Comparison of ENCODE assay signal across 15 cellular contexts in genomic region chr7:80923211-80923612, GRCh38.
DNase-seq lines count a peak whose midpoint lies in the region; ATAC-seq and TF ChIP-seq lines count a peak whose summit lies in the region.
"Had no signal": no experiment of that assay in that cellular context is flagged by ENCODE, and none has a peak within 500 bp of the region (broad histone marks: within the 10 kb centered on the region; RNA-seq: fewer than 3 reads in every experiment).

No MANE protein-coding gene starts in this region.

- no peak overlapping the region for H3K4me3 Mint-ChIP-seq in activated T-cell treated with anti-CD3 and anti-CD28 coated beads, Interleukin-2, amount 50 U/mL, for 24 hours
- H3K4me3 Mint-ChIP-seq: activated CD4-positive, alpha-beta T cell treated with anti-CD3 and anti-CD28 coated beads, Interleukin-2, amount 10 ng/mL, durations not matched to agents 24 days and 14 days; activated T-cell treated with anti-CD3 and anti-CD28 coated beads, Interleukin-2, amount 50 U/mL, for 72 hours; dendritic cell treated with granulocyte-macrophage colony-stimulating factor and Interleukin-4, amounts not matched to agents 40 ng/mL and 50 ng/mL, for 4 days; T-helper 1 cell treated with Interleukin-12 subunit alpha and Interleukin-12 subunit beta and Interleukin-4 antibody, amounts not matched to agents 30 μg/mL and 1 μg/mL, for 36 hours had no signal

- H3K36me3 Mint-ChIP-seq in activated T-cell treated with anti-CD3 and anti-CD28 coated beads, Interleukin-2, amount 50 U/mL, for 24 hours (ENCODE audit: low read depth) = no peaks in the 10 kb centered on the region

- TF ChIP-seq CTCF in WERI-Rb-1 (IDR thresholded peaks at IDR 0.05; ENCODE audit: low read depth, low read length) = no peak

- ATAC-seq in HG02852 (IDR thresholded peaks at IDR 0.05; ENCODE audit: unreplicated experiment) (no peak), HG02678 (IDR thresholded peaks at IDR 0.05; ENCODE audit: unreplicated experiment) (no peak)
- ATAC-seq: activated T-cell treated with anti-CD3 and anti-CD28 coated beads, Interleukin-2, amount 50 U/mL, for 72 hours had no signal

- DNase-seq in NCI-H2171 (lab: John Stamatoyannopoulos, UW) = peak; percentile 41
- DNase-seq in SHP77 (lab: John Stamatoyannopoulos, UW) = peak; percentile 26 to 34
- no peak for DNase-seq in activated T-cell treated with anti-CD3 and anti-CD28 coated beads, Interleukin-2, amount 50 U/mL, for 24 hours
- DNase-seq in WERI-Rb-1 = no peak
- DNase-seq: activated CD4-positive, alpha-beta T cell treated with anti-CD3 and anti-CD28 coated beads, Interleukin-2, amount 10 ng/mL, durations not matched to agents 24 days and 14 days; activated T-cell treated with anti-CD3 and anti-CD28 coated beads, Interleukin-2, amount 50 U/mL, for 72 hours; amniotic stem cell; Caco-2; MV-4-11 had no signal

- H3K27me3 Mint-ChIP-seq in activated T-cell treated with anti-CD3 and anti-CD28 coated beads, Interleukin-2, amount 50 U/mL, for 24 hours = peaks cover 28% of the 10 kb centered on the region

- H3K4me3 ChIP-seq in WERI-Rb-1 (ENCODE audit: low read depth, low read length) = no peak overlapping the region
- H3K4me3 ChIP-seq: lung had no signal

- no peak overlapping the region for H3K27ac ChIP-seq in WERI-Rb-1

- peak; percentile 69 for TF ChIP-seq EP300 in Ishikawa (IDR thresholded peaks at IDR 0.05; ENCODE audit: borderline replicate concordance)

- H3K36me3 ChIP-seq in WERI-Rb-1 = no peaks in the 10 kb centered on the region

- H3K9me3 Mint-ChIP-seq in activated T-cell treated with anti-CD3 and anti-CD28 coated beads, Interleukin-2, amount 50 U/mL, for 24 hours = peaks cover 2% of the 10 kb centered on the region
- H3K9me3 Mint-ChIP-seq: activated CD4-positive, alpha-beta T cell treated with anti-CD3 and anti-CD28 coated beads, Interleukin-2, amount 10 ng/mL, durations not matched to agents 24 days and 14 days; activated T-cell treated with anti-CD3 and anti-CD28 coated beads, Interleukin-2, amount 50 U/mL, for 72 hours; dendritic cell treated with granulocyte-macrophage colony-stimulating factor and Interleukin-4, amounts not matched to agents 40 ng/mL and 50 ng/mL, for 4 days; T-helper 1 cell treated with Interleukin-12 subunit alpha and Interleukin-12 subunit beta and Interleukin-4 antibody, amounts not matched to agents 30 μg/mL and 1 μg/mL, for 36 hours had no signal

- H3K27ac Mint-ChIP-seq in activated T-cell treated with anti-CD3 and anti-CD28 coated beads, Interleukin-2, amount 50 U/mL, for 24 hours = no peak overlapping the region
- H3K27ac Mint-ChIP-seq: activated CD4-positive, alpha-beta T cell treated with anti-CD3 and anti-CD28 coated beads, Interleukin-2, amount 10 ng/mL, durations not matched to agents 24 days and 14 days; activated T-cell treated with anti-CD3 and anti-CD28 coated beads, Interleukin-2, amount 50 U/mL, for 72 hours; dendritic cell treated with granulocyte-macrophage colony-stimulating factor and Interleukin-4, amounts not matched to agents 40 ng/mL and 50 ng/mL, for 4 days; T-helper 1 cell treated with Interleukin-12 subunit alpha and Interleukin-12 subunit beta and Interleukin-4 antibody, amounts not matched to agents 30 μg/mL and 1 μg/mL, for 36 hours had no signal

- H3K4me1 Mint-ChIP-seq in activated T-cell treated with anti-CD3 and anti-CD28 coated beads, Interleukin-2, amount 50 U/mL, for 24 hours (ENCODE audit: low read depth) = peaks cover 8% of the 10 kb centered on the region

- no peaks in the 10 kb centered on the region for H3K9me3 ChIP-seq in WERI-Rb-1 (ENCODE audit: severe bottlenecking)
- H3K9me3 ChIP-seq: Caco-2 had no signal

- no peak; the same call in 1 of the 2 replicates for TF ChIP-seq RAD21 in Ishikawa (IDR thresholded peaks at IDR 0.05; ENCODE audit: low read depth)

- H3K27me3 ChIP-seq in WERI-Rb-1 (ENCODE audit: insufficient read depth, low read depth, severe bottlenecking) = no peaks in the 10 kb centered on the region

TF ChIP-seq in Ishikawa, 13 proteins besides CTCF, POLR2A, EP300 and RAD21:
- TF ChIP-seq FOXM1 (IDR thresholded peaks at IDR 0.05; ENCODE audit: borderline replicate concordance, low read depth) = peak; percentile 54; the same call in 1 of the 2 replicates
- TF ChIP-seq TCF12 (IDR thresholded peaks at IDR 0.05; ENCODE audit: low read depth) = peak; percentile 77
- TF ChIP-seq REST (IDR thresholded peaks at IDR 0.05; ENCODE audit: low read depth) = no peak
- no peak for TF ChIP-seq CREB1 (IDR thresholded peaks at IDR 0.05; ENCODE audit: low read depth)
- peak; percentile 40; the same call in 1 of the 2 replicates for TF ChIP-seq MAX (IDR thresholded peaks at IDR 0.05)
- TF ChIP-seq TEAD4 (IDR thresholded peaks at IDR 0.05) = peak; percentile 51
- peak; percentile 21; the same call in 1 of the 2 replicates for TF ChIP-seq NFIC (IDR thresholded peaks at IDR 0.05)

Comparison
In these comparisons a context has a peak if more than half of its experiments do, and no peak if none do; other contexts are left out.
1. DNase-seq: peak in NCI-H2171 (single experiment) and SHP77 (2 of 2); none in activated T-cell treated with anti-CD3 and anti-CD28 coated beads, Interleukin-2, amount 50 U/mL, for 24 hours (single experiment) and WERI-Rb-1 (single experiment).